In the genomic region with DNA sequence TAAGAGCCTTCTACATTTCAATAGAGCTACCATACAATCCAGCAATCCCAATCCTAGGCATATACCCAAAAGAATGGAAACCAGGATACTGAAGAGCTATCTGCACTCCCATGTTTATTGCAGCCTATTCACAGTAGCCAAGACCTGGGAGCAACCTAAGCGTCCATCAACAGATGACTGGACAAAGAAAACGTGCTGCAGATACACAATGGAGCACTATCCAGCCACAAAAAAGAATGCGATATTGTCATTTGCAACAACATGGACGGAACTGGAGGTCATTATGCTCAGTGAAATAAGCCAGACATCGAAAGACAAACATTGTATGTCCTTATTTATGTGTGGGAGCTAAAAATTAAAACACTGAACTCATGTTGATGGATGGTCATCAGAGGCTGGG, we compare ENCODE assay signal across 19 cellular contexts.
A peak's percentile ranks its signal among the peaks of the same experiment; 100 is the strongest.
DNase-seq lines count a peak whose midpoint lies in the region; TF ChIP-seq lines count a peak whose summit lies in the region.
"Had no signal": no experiment of that assay in that cellular context is flagged by ENCODE, and none has a peak within 500 bp of the region (broad histone marks: within the 10 kb centered on the region; RNA-seq: fewer than 3 reads in every experiment).

No MANE protein-coding gene starts in this region.

- no peak overlapping the region for H3K9ac ChIP-seq in mammary epithelial cell (ENCODE audit: insufficient read depth, low read length)

- H3K27me3 ChIP-seq in mammary epithelial cell (ENCODE audit: insufficient read depth, low read length), result no peaks in the 10 kb centered on the region

- peaks cover 10% of the 10 kb centered on the region for H3K4me1 ChIP-seq in mammary epithelial cell (ENCODE audit: insufficient read depth, low read length)

- H3K27ac ChIP-seq in mammary epithelial cell (ENCODE audit: insufficient read depth, low read depth, low read length), result no peak overlapping the region
- H3K27ac ChIP-seq in substantia nigra (ENCODE audit: low read depth, low read length, poor library complexity, severe bottlenecking), result peak overlapping the region; percentile 78
- H3K27ac ChIP-seq: 22Rv1, C4-2B had no signal

- in situ Hi-C loops in mammary epithelial cell (cut with MboI; ENCODE audit: low sequenced_read_pairs in 2 of 2), result no loop called here

- TF ChIP-seq CTCF in MCF 10A (IDR thresholded peaks at IDR 0.05; ENCODE audit: unreplicated experiment), result no peak
- no peak for TF ChIP-seq CTCF in mammary epithelial cell (conservative IDR thresholded peaks at IDR 0.05 in 1 of 2, IDR thresholded peaks at IDR 0.05 in 1 of 2; ENCODE audit: extremely low read depth in 1 of 2, insufficient read depth in 1 of 2, low read depth in 1 of 2, low read length in 2 of 2)

- no peaks in the 10 kb centered on the region for H3K36me3 Mint-ChIP-seq in MCF 10A (ENCODE audit: insufficient read depth, unreplicated experiment)

- H4K20me1 ChIP-seq in mammary epithelial cell (ENCODE audit: insufficient read depth, low read length), result no peaks in the 10 kb centered on the region

- no peaks in the 10 kb centered on the region for H3K9me3 Mint-ChIP-seq in MCF 10A (ENCODE audit: unreplicated experiment)
- H3K9me3 Mint-ChIP-seq: CD4-positive, alpha-beta T cell; H9 had no signal

- no peak for DNase-seq in MCF 10A (ENCODE audit: unreplicated experiment)
- no peak for DNase-seq in mammary epithelial cell
- peak; percentile 58 for DNase-seq in medulla oblongata (ENCODE audit: extremely low spot score)
- DNase-seq in substantia nigra (lab: John Stamatoyannopoulos, UW), result peak in 1 of 49 donors; percentile 26
- no peak for DNase-seq in stimulated activated naive CD4-positive, alpha-beta T cell treated with Interleukin-2 at 50 U/mL for 16 hours (lab: John Stamatoyannopoulos, UW)
- DNase-seq in D341Med (ENCODE audit: low spot score), result no peak
- no peak for DNase-seq in H4 (ENCODE audit: low spot score)
- DNase-seq: AML-193; Caco-2; CD4-positive, alpha-beta T cell; DMS153; DMS79; GOT3; H9; IMR-90 had no signal

- intact Hi-C loops in MCF 10A (cut with micrococcal nuclease) (no loop called here), mammary epithelial cell (cut with micrococcal nuclease) (loop anchor here (5.0 kb wide), 1 partner anchor 61 kb away; no protein-coding TSS in a partner anchor)

- POLR2A ChIA-PET in MCF 10A (lab: Yijun Ruan, JAX), result no interaction called here

- H3K79me2 ChIP-seq in mammary epithelial cell (ENCODE audit: insufficient read depth, low read length), result no peaks in the 10 kb centered on the region

- H3K4me3 Mint-ChIP-seq in MCF 10A (ENCODE audit: unreplicated experiment), result no peak overlapping the region
- H3K4me3 Mint-ChIP-seq: CD4-positive, alpha-beta T cell; H9 had no signal

- H3K36me3 ChIP-seq in mammary epithelial cell (ENCODE audit: insufficient read depth, low read length), result no peaks in the 10 kb centered on the region

- no peaks in the 10 kb centered on the region for H3K27me3 Mint-ChIP-seq in MCF 10A (ENCODE audit: insufficient read depth, unreplicated experiment)
- H3K27me3 Mint-ChIP-seq: CD4-positive, alpha-beta T cell had no signal

- dilution Hi-C loops in mammary epithelial cell (cut with HindIII; ENCODE audit: low sequenced_read_pairs), result no loop called here

- no peaks in the 10 kb centered on the region for H3K9me3 ChIP-seq in mammary epithelial cell (replicated peaks; ENCODE audit: insufficient read depth, low read length)
- H3K9me3 ChIP-seq: A549, Caco-2 had no signal

- H3K4me1 Mint-ChIP-seq in MCF 10A (ENCODE audit: insufficient read depth, unreplicated experiment), result peaks cover 18% of the 10 kb centered on the region

- H3K4me2 ChIP-seq in mammary epithelial cell (ENCODE audit: insufficient read depth, low read depth, low read length), result no peak overlapping the region

- H3K4me3 ChIP-seq in mammary epithelial cell (replicated peaks in 1 of 3; ENCODE audit: insufficient read depth in 1 of 3, low read depth in 2 of 3, low read length in 3 of 3), result no peak overlapping the region
- H3K4me3 ChIP-seq: A549, GM12878 had no signal

- no peak overlapping the region for H2AFZ ChIP-seq in mammary epithelial cell (ENCODE audit: low read depth, low read length)

- H3K27ac Mint-ChIP-seq in MCF 10A (ENCODE audit: low read depth, unreplicated experiment), result peak overlapping the region; percentile 67
- H3K27ac Mint-ChIP-seq: CD4-positive, alpha-beta T cell; H9 had no signal

- CTCF ChIA-PET in MCF 10A (lab: Yijun Ruan, JAX), result interaction anchor here (1.1 to 2.3 kb wide), 3 partner anchors 10 to 221 kb away, joined by 3 to 8 read pairs (median 5); no protein-coding TSS in a partner anchor
- CTCF ChIA-PET in mammary epithelial cell (lab: Charles Lee; ENCODE audit: low non-redundant PET), result no interaction called here

- no TSS peak for BruUV-seq in MCF 10A (replicated peaks; lab: Mats Ljungman, UMichigan)
- no TSS peak for BruUV-seq in mammary epithelial cell (replicated peaks; lab: Mats Ljungman, UMichigan)

- 87% methylated on average over 5 of the region's 5 CpGs for WGBS in mammary epithelial cell (ENCODE audit: low coverage, missing lambda C conversion rate)
